1 cellular context compared by ENCODE assay signal in genomic region chr7:101687791-101688182, GRCh38.
TF ChIP-seq lines count a peak whose summit lies in the region.

No MANE protein-coding gene starts in this region.

TF ChIP-seq in HepG2, 621 proteins besides CTCF, POLR2A, EP300 and RAD21 (continued from another document):
- TF ChIP-seq TERF1 (CRISPR knock-in tag; IDR thresholded peaks at IDR 0.05) (no peak), ZNF687 (CRISPR knock-in tag; IDR thresholded peaks at IDR 0.05) (no peak), SYNCRIP (IDR thresholded peaks at IDR 0.05; ENCODE audit: insufficient read depth, low read depth, low read length) (no peak), ZNF839 (CRISPR knock-in tag; IDR thresholded peaks at IDR 0.05; ENCODE audit: borderline replicate concordance) (no peak), NR2F2 (IDR thresholded peaks at IDR 0.05; ENCODE audit: borderline replicate concordance, low read depth) (no peak), GPBP1L1 (CRISPR knock-in tag; IDR thresholded peaks at IDR 0.05) (no peak), ZNF382 (CRISPR knock-in tag; IDR thresholded peaks at IDR 0.05; ENCODE audit: borderline replicate concordance) (no peak), PRMT3 (CRISPR knock-in tag; IDR thresholded peaks at IDR 0.05; ENCODE audit: borderline replicate concordance, low read depth) (no peak), ZBTB21 (CRISPR knock-in tag; IDR thresholded peaks at IDR 0.05) (no peak)
TF ChIP-seq in HepG2: peak in this region for 0.
